Comparison of ENCODE assay signal across 1 cellular context in the genomic region with DNA sequence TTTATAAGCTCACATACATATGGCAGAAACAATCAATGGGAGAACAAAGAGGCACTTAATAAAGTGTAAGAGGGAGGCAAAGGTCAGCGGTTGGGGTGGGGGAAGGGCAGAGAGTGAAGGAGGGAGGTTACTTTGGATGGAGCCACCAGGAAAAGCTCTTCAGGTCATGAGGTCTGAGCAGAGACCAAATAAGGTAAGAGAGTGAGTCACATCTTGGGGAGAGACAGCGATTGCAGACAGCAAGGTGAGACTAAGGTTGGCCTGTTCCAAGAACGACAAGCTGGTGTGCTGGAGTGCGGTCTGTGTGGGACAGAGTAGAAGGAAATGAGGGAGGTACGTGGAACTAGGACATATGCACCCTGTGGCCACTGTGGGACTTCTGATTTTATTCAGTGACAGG.
TF ChIP-seq lines count a peak whose summit lies in the region.

No MANE protein-coding gene starts in this region.

TF ChIP-seq in HepG2, 621 proteins besides CTCF, POLR2A, EP300 and RAD21:
- TF ChIP-seq, protein P1, sequence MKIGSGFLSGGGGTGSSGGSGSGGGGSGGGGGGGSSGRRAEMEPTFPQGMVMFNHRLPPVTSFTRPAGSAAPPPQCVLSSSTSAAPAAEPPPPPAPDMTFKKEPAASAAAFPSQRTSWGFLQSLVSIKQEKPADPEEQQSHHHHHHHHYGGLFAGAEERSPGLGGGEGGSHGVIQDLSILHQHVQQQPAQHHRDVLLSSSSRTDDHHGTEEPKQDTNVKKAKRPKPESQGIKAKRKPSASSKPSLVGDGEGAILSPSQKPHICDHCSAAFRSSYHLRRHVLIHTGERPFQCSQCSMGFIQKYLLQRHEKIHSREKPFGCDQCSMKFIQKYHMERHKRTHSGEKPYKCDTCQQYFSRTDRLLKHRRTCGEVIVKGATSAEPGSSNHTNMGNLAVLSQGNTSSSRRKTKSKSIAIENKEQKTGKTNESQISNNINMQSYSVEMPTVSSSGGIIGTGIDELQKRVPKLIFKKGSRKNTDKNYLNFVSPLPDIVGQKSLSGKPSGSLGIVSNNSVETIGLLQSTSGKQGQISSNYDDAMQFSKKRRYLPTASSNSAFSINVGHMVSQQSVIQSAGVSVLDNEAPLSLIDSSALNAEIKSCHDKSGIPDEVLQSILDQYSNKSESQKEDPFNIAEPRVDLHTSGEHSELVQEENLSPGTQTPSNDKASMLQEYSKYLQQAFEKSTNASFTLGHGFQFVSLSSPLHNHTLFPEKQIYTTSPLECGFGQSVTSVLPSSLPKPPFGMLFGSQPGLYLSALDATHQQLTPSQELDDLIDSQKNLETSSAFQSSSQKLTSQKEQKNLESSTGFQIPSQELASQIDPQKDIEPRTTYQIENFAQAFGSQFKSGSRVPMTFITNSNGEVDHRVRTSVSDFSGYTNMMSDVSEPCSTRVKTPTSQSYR (CRISPR knock-in tag; IDR thresholded peaks at IDR 0.05; ENCODE audit: borderline replicate concordance) = peak; percentile 92
- no peak for TF ChIP-seq ZBTB7B (CRISPR knock-in tag; IDR thresholded peaks at IDR 0.05)
- TF ChIP-seq, protein P2, sequence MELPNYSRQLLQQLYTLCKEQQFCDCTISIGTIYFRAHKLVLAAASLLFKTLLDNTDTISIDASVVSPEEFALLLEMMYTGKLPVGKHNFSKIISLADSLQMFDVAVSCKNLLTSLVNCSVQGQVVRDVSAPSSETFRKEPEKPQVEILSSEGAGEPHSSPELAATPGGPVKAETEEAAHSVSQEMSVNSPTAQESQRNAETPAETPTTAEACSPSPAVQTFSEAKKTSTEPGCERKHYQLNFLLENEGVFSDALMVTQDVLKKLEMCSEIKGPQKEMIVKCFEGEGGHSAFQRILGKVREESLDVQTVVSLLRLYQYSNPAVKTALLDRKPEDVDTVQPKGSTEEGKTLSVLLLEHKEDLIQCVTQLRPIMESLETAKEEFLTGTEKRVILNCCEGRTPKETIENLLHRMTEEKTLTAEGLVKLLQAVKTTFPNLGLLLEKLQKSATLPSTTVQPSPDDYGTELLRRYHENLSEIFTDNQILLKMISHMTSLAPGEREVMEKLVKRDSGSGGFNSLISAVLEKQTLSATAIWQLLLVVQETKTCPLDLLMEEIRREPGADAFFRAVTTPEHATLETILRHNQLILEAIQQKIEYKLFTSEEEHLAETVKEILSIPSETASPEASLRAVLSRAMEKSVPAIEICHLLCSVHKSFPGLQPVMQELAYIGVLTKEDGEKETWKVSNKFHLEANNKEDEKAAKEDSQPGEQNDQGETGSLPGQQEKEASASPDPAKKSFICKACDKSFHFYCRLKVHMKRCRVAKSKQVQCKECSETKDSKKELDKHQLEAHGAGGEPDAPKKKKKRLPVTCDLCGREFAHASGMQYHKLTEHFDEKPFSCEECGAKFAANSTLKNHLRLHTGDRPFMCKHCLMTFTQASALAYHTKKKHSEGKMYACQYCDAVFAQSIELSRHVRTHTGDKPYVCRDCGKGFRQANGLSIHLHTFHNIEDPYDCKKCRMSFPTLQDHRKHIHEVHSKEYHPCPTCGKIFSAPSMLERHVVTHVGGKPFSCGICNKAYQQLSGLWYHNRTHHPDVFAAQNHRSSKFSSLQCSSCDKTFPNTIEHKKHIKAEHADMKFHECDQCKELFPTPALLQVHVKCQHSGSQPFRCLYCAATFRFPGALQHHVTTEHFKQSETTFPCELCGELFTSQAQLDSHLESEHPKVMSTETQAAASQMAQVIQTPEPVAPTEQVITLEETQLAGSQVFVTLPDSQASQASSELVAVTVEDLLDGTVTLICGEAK (IDR thresholded peaks at IDR 0.05) = no peak
- TF ChIP-seq, protein P2 (CRISPR knock-in tag; IDR thresholded peaks at IDR 0.05) = no peak
- peak; percentile 12; the same call in 1 of the 2 replicates for TF ChIP-seq HNF4G (IDR thresholded peaks at IDR 0.05; ENCODE audit: borderline replicate concordance, low read depth, low read length)
- no peak for TF ChIP-seq HNF4G (CRISPR knock-in tag; IDR thresholded peaks at IDR 0.05; ENCODE audit: borderline replicate concordance, low read depth)
- peak; percentile 71 for TF ChIP-seq SRF (IDR thresholded peaks at IDR 0.05; ENCODE audit: low read depth, low read length)
- TF ChIP-seq NR2F6 (IDR thresholded peaks at IDR 0.05) = peak; percentile 49; the same call in 1 of the 2 replicates
- peak; percentile 41; the same call in 1 of the 2 replicates for TF ChIP-seq NR2F6 (CRISPR knock-in tag; IDR thresholded peaks at IDR 0.05)
- TF ChIP-seq FOSL2 (CRISPR knock-in tag; IDR thresholded peaks at IDR 0.05) = peak; percentile 58
- 0 out of 2 replicates have a peak, but pooled peaks have one; percentile 6 for TF ChIP-seq HNF4A (CRISPR knock-in tag; IDR thresholded peaks at IDR 0.05)
- TF ChIP-seq ZNF24 (IDR thresholded peaks at IDR 0.05) = no peak
- peak; percentile 39 to 44; a peak in 1 of 4 replicates for TF ChIP-seq NR2F1 (CRISPR knock-in tag; IDR thresholded peaks at IDR 0.05)
- TF ChIP-seq SOX13 (IDR thresholded peaks at IDR 0.05) = no peak
- TF ChIP-seq SOX13 (CRISPR knock-in tag; conservative IDR thresholded peaks at IDR 0.05 in 1 of 2, IDR thresholded peaks at IDR 0.05 in 1 of 2) = peak in 1 of 2 experiments; percentile 38; a peak in 1 of 4 replicates
- TF ChIP-seq, protein P3, sequence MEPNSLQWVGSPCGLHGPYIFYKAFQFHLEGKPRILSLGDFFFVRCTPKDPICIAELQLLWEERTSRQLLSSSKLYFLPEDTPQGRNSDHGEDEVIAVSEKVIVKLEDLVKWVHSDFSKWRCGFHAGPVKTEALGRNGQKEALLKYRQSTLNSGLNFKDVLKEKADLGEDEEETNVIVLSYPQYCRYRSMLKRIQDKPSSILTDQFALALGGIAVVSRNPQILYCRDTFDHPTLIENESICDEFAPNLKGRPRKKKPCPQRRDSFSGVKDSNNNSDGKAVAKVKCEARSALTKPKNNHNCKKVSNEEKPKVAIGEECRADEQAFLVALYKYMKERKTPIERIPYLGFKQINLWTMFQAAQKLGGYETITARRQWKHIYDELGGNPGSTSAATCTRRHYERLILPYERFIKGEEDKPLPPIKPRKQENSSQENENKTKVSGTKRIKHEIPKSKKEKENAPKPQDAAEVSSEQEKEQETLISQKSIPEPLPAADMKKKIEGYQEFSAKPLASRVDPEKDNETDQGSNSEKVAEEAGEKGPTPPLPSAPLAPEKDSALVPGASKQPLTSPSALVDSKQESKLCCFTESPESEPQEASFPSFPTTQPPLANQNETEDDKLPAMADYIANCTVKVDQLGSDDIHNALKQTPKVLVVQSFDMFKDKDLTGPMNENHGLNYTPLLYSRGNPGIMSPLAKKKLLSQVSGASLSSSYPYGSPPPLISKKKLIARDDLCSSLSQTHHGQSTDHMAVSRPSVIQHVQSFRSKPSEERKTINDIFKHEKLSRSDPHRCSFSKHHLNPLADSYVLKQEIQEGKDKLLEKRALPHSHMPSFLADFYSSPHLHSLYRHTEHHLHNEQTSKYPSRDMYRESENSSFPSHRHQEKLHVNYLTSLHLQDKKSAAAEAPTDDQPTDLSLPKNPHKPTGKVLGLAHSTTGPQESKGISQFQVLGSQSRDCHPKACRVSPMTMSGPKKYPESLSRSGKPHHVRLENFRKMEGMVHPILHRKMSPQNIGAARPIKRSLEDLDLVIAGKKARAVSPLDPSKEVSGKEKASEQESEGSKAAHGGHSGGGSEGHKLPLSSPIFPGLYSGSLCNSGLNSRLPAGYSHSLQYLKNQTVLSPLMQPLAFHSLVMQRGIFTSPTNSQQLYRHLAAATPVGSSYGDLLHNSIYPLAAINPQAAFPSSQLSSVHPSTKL (CRISPR knock-in tag; IDR thresholded peaks at IDR 0.05) = 0 out of 2 replicates have a peak, but pooled peaks have one; percentile 10
